Comparison of ENCODE assay signal across 17 cellular contexts in genomic region chr2:50856112-50856511, GRCh38.
A peak's percentile ranks its signal among the peaks of the same experiment; 100 is the strongest.
DNase-seq lines count a peak whose midpoint lies in the region; ATAC-seq and TF ChIP-seq lines count a peak whose summit lies in the region.
"Had no signal": no experiment of that assay in that cellular context is flagged by ENCODE, and none has a peak within 500 bp of the region (broad histone marks: within the 10 kb centered on the region; RNA-seq: fewer than 3 reads in every experiment).

No MANE protein-coding gene starts in this region.

- ATAC-seq in Right ventricle myocardium inferior (peak; percentile 44), heart left ventricle (no peak), HG03139 (IDR thresholded peaks at IDR 0.05; ENCODE audit: unreplicated experiment) (no peak)

- no peak overlapping the region for H2BK12ac ChIP-seq in mesenchymal stem cell (ENCODE audit: low read length in 2 of 2)

- no peak overlapping the region for H4K8ac ChIP-seq in mesenchymal stem cell (ENCODE audit: low read length)

- H3K18ac ChIP-seq in mesenchymal stem cell (ENCODE audit: low read depth in 1 of 2, low read length in 2 of 2), result no peak overlapping the region

- H3K36me3 ChIP-seq in heart left ventricle (no peaks in the 10 kb centered on the region), mesenchymal stem cell (ENCODE audit: control insufficient read depth in 1 of 2, insufficient read depth in 2 of 2, low read depth in 1 of 2, low read length in 2 of 2) (no peaks in the 10 kb centered on the region), smooth muscle cell (ENCODE audit: low read depth) (no peaks in the 10 kb centered on the region)
- H3K36me3 ChIP-seq in CD8-positive, alpha-beta memory T cell (ENCODE audit: insufficient read depth, low read length), result no peaks in the 10 kb centered on the region
- H3K36me3 ChIP-seq: BLaER1 had no signal

- H3K36me3 Mint-ChIP-seq in CD8-positive, alpha-beta memory T cell, result no peaks in the 10 kb centered on the region

- H2BK15ac ChIP-seq in mesenchymal stem cell (ENCODE audit: low read depth, poor library complexity, severe bottlenecking), result no peak overlapping the region

- H3K4me3 Mint-ChIP-seq in CD8-positive, alpha-beta memory T cell, result no peak overlapping the region
- H3K4me3 Mint-ChIP-seq: HFFc6 had no signal

- H3K9me3 ChIP-seq in heart left ventricle (no peaks in the 10 kb centered on the region), mesenchymal stem cell (ENCODE audit: control insufficient read depth, low read length) (no peaks in the 10 kb centered on the region), smooth muscle cell (replicated peaks; ENCODE audit: low read depth) (no peaks in the 10 kb centered on the region)
- no peaks in the 10 kb centered on the region for H3K9me3 ChIP-seq in CD8-positive, alpha-beta memory T cell (ENCODE audit: low read length)
- H3K9me3 ChIP-seq: BLaER1 had no signal

- H4K20me1 ChIP-seq in smooth muscle cell (ENCODE audit: low read depth), result no peaks in the 10 kb centered on the region
- H4K20me1 ChIP-seq: BLaER1 had no signal

- H3K79me2 ChIP-seq in smooth muscle cell (ENCODE audit: low read depth), result no peaks in the 10 kb centered on the region

- H3K27me3 ChIP-seq in heart left ventricle, result no peaks in the 10 kb centered on the region
- H3K27me3 ChIP-seq in mesenchymal stem cell (ENCODE audit: control insufficient read depth in 1 of 2, insufficient read depth in 1 of 2, low read length in 2 of 2), result no peaks in the 10 kb centered on the region
- H3K27me3 ChIP-seq in smooth muscle cell (ENCODE audit: low read depth), result peaks cover 4% of the 10 kb centered on the region
- H3K27me3 ChIP-seq in CD8-positive, alpha-beta memory T cell (ENCODE audit: insufficient read depth, low read length, poor library complexity, severe bottlenecking), result no peaks in the 10 kb centered on the region
- H3K27me3 ChIP-seq: BLaER1 had no signal

- H3K4me3 ChIP-seq in heart left ventricle, result no peak overlapping the region
- no peak overlapping the region for H3K4me3 ChIP-seq in mesenchymal stem cell (ENCODE audit: insufficient read depth in 1 of 2, low read depth in 1 of 2, low read length in 2 of 2)
- H3K4me3 ChIP-seq in smooth muscle cell, result no peak overlapping the region
- no peak overlapping the region for H3K4me3 ChIP-seq in CD8-positive, alpha-beta memory T cell (ENCODE audit: low read length)
- H3K4me3 ChIP-seq: BLaER1 had no signal

- peaks cover 3 to 35% (median 10%) of the 10 kb centered on the region in 5 donors for H3K9me3 Mint-ChIP-seq in CD8-positive, alpha-beta memory T cell

- H2AK5ac ChIP-seq in mesenchymal stem cell (ENCODE audit: low read length, severe bottlenecking), result no peak overlapping the region

- no peak overlapping the region for H2BK5ac ChIP-seq in mesenchymal stem cell (ENCODE audit: low read depth, low read length, poor library complexity, severe bottlenecking)

- H3K4me2 ChIP-seq in mesenchymal stem cell (ENCODE audit: low read length, poor library complexity, severe bottlenecking) (no peak overlapping the region), smooth muscle cell (peak overlapping the region; percentile 16)
- H3K4me2 ChIP-seq: BLaER1 had no signal

- no peaks in the 10 kb centered on the region for H3K79me1 ChIP-seq in mesenchymal stem cell (replicated peaks; ENCODE audit: low read length, poor library complexity, severe bottlenecking)

- intact Hi-C loops in Right ventricle myocardium inferior (cut with DNase I) (no loop called here), heart left ventricle (cut with DNase I) (no loop called here)

- no peak for TF ChIP-seq POLR2A in heart left ventricle (IDR thresholded peaks at IDR 0.05)

- no peak overlapping the region for H3K9ac ChIP-seq in mesenchymal stem cell (ENCODE audit: low read length)
- H3K9ac ChIP-seq in smooth muscle cell (ENCODE audit: low read depth), result no peak overlapping the region
- H3K9ac ChIP-seq: BLaER1 had no signal

- no peak overlapping the region for H2BK120ac ChIP-seq in mesenchymal stem cell (ENCODE audit: low read depth, low read length)

- H3K27ac ChIP-seq in heart left ventricle (no peak overlapping the region), mesenchymal stem cell (ENCODE audit: low read length, poor library complexity, severe bottlenecking) (no peak overlapping the region), smooth muscle cell (ENCODE audit: low read depth) (no peak overlapping the region)
- no peak overlapping the region for H3K27ac ChIP-seq in CD8-positive, alpha-beta memory T cell (ENCODE audit: low read depth, low read length)
- H3K27ac ChIP-seq: BLaER1, HL-60 had no signal

- H2AFZ ChIP-seq in mesenchymal stem cell (ENCODE audit: low read depth, low read length), result no peak overlapping the region
- no peak overlapping the region for H2AFZ ChIP-seq in smooth muscle cell (ENCODE audit: low read depth)

- CTCF ChIA-PET in CD8-positive, alpha-beta memory T cell (lab: Charles Lee), result no interaction called here

- no peak overlapping the region for H4K91ac ChIP-seq in mesenchymal stem cell (ENCODE audit: low read length)

- no peaks in the 10 kb centered on the region for H3F3A ChIP-seq in smooth muscle cell (ENCODE audit: low read depth)

- H3K27ac Mint-ChIP-seq in CD8-positive, alpha-beta memory T cell, result no peak overlapping the region
- H3K27ac Mint-ChIP-seq: HFFc6 had no signal

- no peaks in the 10 kb centered on the region for H3K27me3 Mint-ChIP-seq in CD8-positive, alpha-beta memory T cell

- no peaks in the 10 kb centered on the region for H3K4me1 ChIP-seq in heart left ventricle
- H3K4me1 ChIP-seq in mesenchymal stem cell (ENCODE audit: control insufficient read depth, insufficient read depth, low read depth, low read length), result no peaks in the 10 kb centered on the region
- no peaks in the 10 kb centered on the region for H3K4me1 ChIP-seq in smooth muscle cell (ENCODE audit: low read depth)
- H3K4me1 ChIP-seq in CD8-positive, alpha-beta memory T cell (ENCODE audit: insufficient read depth, low read length), result no peaks in the 10 kb centered on the region
- H3K4me1 ChIP-seq: BLaER1 had no signal

- TF ChIP-seq CTCF in heart left ventricle (IDR thresholded peaks at IDR 0.05) (no peak), smooth muscle cell (IDR thresholded peaks at IDR 0.05; ENCODE audit: borderline replicate concordance, insufficient read depth, poor library complexity, severe bottlenecking) (no peak)

- no peak overlapping the region for H3K23ac ChIP-seq in mesenchymal stem cell (ENCODE audit: low read length in 2 of 2)

- no peak overlapping the region for H3K4ac ChIP-seq in mesenchymal stem cell (ENCODE audit: low read depth in 1 of 2, low read length in 2 of 2)

- DNase-seq in Right ventricle myocardium inferior (ENCODE audit: missing footprints) (no peak), heart left ventricle (no peak), NCI-H82 (lab: John Stamatoyannopoulos, UW) (peak; percentile 65), mesenchymal stem cell (peak; percentile 13), smooth muscle cell (lab: John Stamatoyannopoulos, UW; ENCODE audit: unreplicated experiment) (no peak)
- DNase-seq in CD8-positive, alpha-beta memory T cell, result no peak
- DNase-seq: 8988T, AML-193, Calu3, DMS153, DMS79 treated with DMSO at 0.1 percent for 48 hours, EL, HCEC 1CT, HFFc6 had no signal

- POLR2A ChIA-PET in CD8-positive, alpha-beta memory T cell (lab: Charles Lee), result no interaction called here

- no peak overlapping the region for H3K14ac ChIP-seq in mesenchymal stem cell (ENCODE audit: low read length in 2 of 2)

- no peaks in the 10 kb centered on the region for H3K4me1 Mint-ChIP-seq in CD8-positive, alpha-beta memory T cell

Comparison
In these comparisons a context has a peak if more than half of its experiments do, and no peak if none do; other contexts are left out.
1. DNase-seq: peak in NCI-H82 (single experiment) and mesenchymal stem cell (single experiment); none in Right ventricle myocardium inferior (single experiment), heart left ventricle (0 of 5), smooth muscle cell (single experiment) and CD8-positive, alpha-beta memory T cell (0 of 5).